In genomic region chr5:3350781-3351180, GRCh38 we compare ENCODE assay signal across 31 cellular contexts.
"Had no signal": no experiment of that assay in that cellular context is flagged by ENCODE, and none has a peak within 500 bp of the region (broad histone marks: within the 10 kb centered on the region; RNA-seq: fewer than 3 reads in every experiment).

No MANE protein-coding gene starts in this region.

- H3K9me3 Mint-ChIP-seq: activated CD4-positive, alpha-beta T cell treated with anti-CD3 and anti-CD28 coated beads, Interleukin-2, amount 10 ng/mL, durations not matched to agents 24 days and 14 days had no signal

- H3K36me3 Mint-ChIP-seq: activated naive CD8-positive, alpha-beta T cell; brain; IgD-negative memory B cell; T-cell had no signal

- H3K36me3 ChIP-seq: SJSA1 had no signal

- DNase-seq: activated B cell treated with CpG ODN at 0.5 μM for 24 hours; activated CD4-positive, alpha-beta T cell treated with anti-CD3 and anti-CD28 coated beads for 1 hour; activated CD4-positive, alpha-beta T cell treated with anti-CD3 and anti-CD28 coated beads, Interleukin-2, amount 10 ng/mL, durations not matched to agents 24 days and 14 days; activated CD4-positive, alpha-beta T cell treated with anti-CD3 and anti-CD28 coated beads, Interleukin-2, amount 50 U/mL, for 48 hours; activated gamma-delta T cell; activated naive CD4-positive, alpha-beta T cell treated with anti-CD3 and anti-CD28 coated beads for 36 hours; activated T-cell treated with anti-CD3 and anti-CD28 coated beads for 4 hours; activated T-cell treated with anti-CD3 and anti-CD28 coated beads, Interleukin-2, amount 50 U/mL, for 48 hours; amygdala; KG1; NCI-H1048; NCI-H146; NCI-H187 treated with DMSO at 0.1 percent for 48 hours; NCI-H2081 treated with DMSO at 0.1 percent for 48 hours; NCI-H2171; NCI-H2227 treated with DMSO at 0.1 percent for 48 hours; NCI-H446 treated with DMSO at 0.1 percent for 48 hours; NCI-H526; NCI-H82; OCI-M1; Right ventricle myocardium superior; RPMI8226; T-cell; T-helper 2 cell; T1000 had no signal

- H3K4me3 ChIP-seq: SJSA1 had no signal

- H3K4me3 Mint-ChIP-seq: activated B cell treated with CpG ODN at 0.5 μM for 24 hours; activated CD4-positive, alpha-beta T cell treated with anti-CD3 and anti-CD28 coated beads, Interleukin-2, amount 10 ng/mL, durations not matched to agents 24 days and 14 days; activated naive CD4-positive, alpha-beta T cell treated with anti-CD3 and anti-CD28 coated beads for 36 hours; activated naive CD8-positive, alpha-beta T cell; activated T-helper 17 cell treated with anti-CD3 and anti-CD28 coated beads, Interleukin-2, amount 50 U/mL, for 72 hours; brain; IgD-negative memory B cell; T-cell had no signal

- H3K4me1 Mint-ChIP-seq: activated B cell treated with CpG ODN at 0.5 μM for 24 hours; activated CD4-positive, alpha-beta T cell treated with anti-CD3 and anti-CD28 coated beads, Interleukin-2, amount 10 ng/mL, durations not matched to agents 24 days and 14 days; activated T-helper 17 cell treated with anti-CD3 and anti-CD28 coated beads, Interleukin-2, amount 50 U/mL, for 72 hours; IgD-negative memory B cell; T-cell had no signal

- H3K4me1 ChIP-seq: SJSA1 had no signal

- H3K27ac Mint-ChIP-seq: activated B cell treated with CpG ODN at 0.5 μM for 24 hours; activated CD4-positive, alpha-beta T cell treated with anti-CD3 and anti-CD28 coated beads, Interleukin-2, amount 10 ng/mL, durations not matched to agents 24 days and 14 days; activated naive CD4-positive, alpha-beta T cell treated with anti-CD3 and anti-CD28 coated beads for 36 hours; activated naive CD8-positive, alpha-beta T cell; activated T-helper 17 cell treated with anti-CD3 and anti-CD28 coated beads, Interleukin-2, amount 50 U/mL, for 72 hours; brain; IgD-negative memory B cell; T-cell had no signal

- H3K27me3 ChIP-seq: SJSA1 had no signal

- ATAC-seq: activated T-helper 17 cell treated with anti-CD3 and anti-CD28 coated beads, Interleukin-2, amount 50 U/mL, for 72 hours; Panc1; T-cell had no signal

- H3K27me3 Mint-ChIP-seq: activated B cell treated with CpG ODN at 0.5 μM for 24 hours; activated CD4-positive, alpha-beta T cell treated with anti-CD3 and anti-CD28 coated beads, Interleukin-2, amount 10 ng/mL, durations not matched to agents 24 days and 14 days; activated T-helper 17 cell treated with anti-CD3 and anti-CD28 coated beads, Interleukin-2, amount 50 U/mL, for 72 hours; IgD-negative memory B cell had no signal

- H3K27ac ChIP-seq: SJSA1 had no signal
